ENCODE assay signal across 24 cellular contexts in genomic region chr1:200478239-200478623, GRCh38.
"Had no signal": no experiment of that assay in that cellular context is flagged by ENCODE, and none has a peak within 500 bp of the region (broad histone marks: within the 10 kb centered on the region; RNA-seq: fewer than 3 reads in every experiment).

No MANE protein-coding gene starts in this region.

- H3K4me1 ChIP-seq: gastroesophageal sphincter, parathyroid adenoma, right atrium auricular region had no signal

- H3K27ac ChIP-seq: gastroesophageal sphincter, hepatocyte, parathyroid adenoma, right atrium auricular region, tibial nerve, WERI-Rb-1 had no signal

- H3K27ac Mint-ChIP-seq: activated CD8-positive, alpha-beta T cell treated with anti-CD3 and anti-CD28 coated beads for 36 hours; activated naive CD4-positive, alpha-beta T cell treated with anti-CD3 and anti-CD28 coated beads, Interleukin-2, amount 50 U/mL, for 24 hours; activated T-helper 2 cell treated with anti-CD3 and anti-CD28 coated beads, Interferon-gamma antibody, Interleukin-2, Interleukin-4, amounts not matched to agents 10 μg/mL and 5 μg/mL and 100 μg/mL, durations not matched to agents 14 hours and 24 hours and 36 hours; dendritic cell treated with granulocyte-macrophage colony-stimulating factor and Interleukin-4, amounts not matched to agents 40 ng/mL and 50 ng/mL, for 4 days; endodermal cell; memory B cell; naive thymus-derived CD8-positive, alpha-beta T cell; T-helper 1 cell treated with Interleukin-12 subunit alpha and Interleukin-12 subunit beta and Interleukin-4 antibody, amounts not matched to agents 30 μg/mL and 1 μg/mL, for 36 hours had no signal

- H3K9ac ChIP-seq: parathyroid adenoma had no signal

- H3K4me3 Mint-ChIP-seq: activated CD8-positive, alpha-beta T cell treated with anti-CD3 and anti-CD28 coated beads for 36 hours; activated naive CD4-positive, alpha-beta T cell treated with anti-CD3 and anti-CD28 coated beads, Interleukin-2, amount 50 U/mL, for 24 hours; activated T-cell treated with anti-CD3 and anti-CD28 coated beads, Interleukin-2, amount 50 U/mL, for 4 hours; central memory CD8-positive, alpha-beta T cell; dendritic cell treated with granulocyte-macrophage colony-stimulating factor and Interleukin-4, amounts not matched to agents 40 ng/mL and 50 ng/mL, for 4 days; endodermal cell; memory B cell; naive thymus-derived CD8-positive, alpha-beta T cell; neural crest cell; T-helper 1 cell treated with Interleukin-12 subunit alpha and Interleukin-12 subunit beta and Interleukin-4 antibody, amounts not matched to agents 30 μg/mL and 1 μg/mL, for 36 hours had no signal

- H3K9me3 ChIP-seq: gastroesophageal sphincter, right atrium auricular region, tibial nerve had no signal

- H3K79me2 ChIP-seq: hepatocyte, parathyroid adenoma had no signal

- FAIRE-seq: TTC549 had no signal

- H3K4me2 ChIP-seq: hepatocyte had no signal

- DNase-seq: activated CD4-positive, alpha-beta T cell treated with anti-CD3 and anti-CD28 coated beads, Interleukin-2, amount 50 U/mL, for 1 hour; activated CD4-positive, CD25-positive, alpha-beta regulatory T cell treated with anti-CD3 and anti-CD28 coated beads, Interleukin-2, amount 50 U/mL, for 72 hours; activated CD8-positive, alpha-beta T cell treated with anti-CD3 and anti-CD28 coated beads for 36 hours; activated T-cell treated with anti-CD3 and anti-CD28 coated beads, Interleukin-2, amount 50 U/mL, for 4 hours; left cardiac atrium; naive thymus-derived CD8-positive, alpha-beta T cell; nucleus accumbens; stimulated activated naive CD4-positive, alpha-beta T cell; T-helper 9 cell; WERI-Rb-1 had no signal

- H3K36me3 Mint-ChIP-seq: activated naive CD4-positive, alpha-beta T cell treated with anti-CD3 and anti-CD28 coated beads, Interleukin-2, amount 50 U/mL, for 24 hours; naive thymus-derived CD8-positive, alpha-beta T cell had no signal

- H3K27me3 Mint-ChIP-seq: central memory CD8-positive, alpha-beta T cell; dendritic cell treated with granulocyte-macrophage colony-stimulating factor and Interleukin-4, amounts not matched to agents 40 ng/mL and 50 ng/mL, for 4 days had no signal

- H2AFZ ChIP-seq: hepatocyte, parathyroid adenoma had no signal

- ATAC-seq: activated CD8-positive, alpha-beta T cell treated with anti-CD3 and anti-CD28 coated beads for 36 hours; activated T-cell treated with anti-CD3 and anti-CD28 coated beads, Interleukin-2, amount 50 U/mL, for 4 hours; gastroesophageal sphincter; left cardiac atrium; naive thymus-derived CD8-positive, alpha-beta T cell had no signal

- H3K9me3 Mint-ChIP-seq: activated CD8-positive, alpha-beta T cell treated with anti-CD3 and anti-CD28 coated beads for 36 hours; activated naive CD4-positive, alpha-beta T cell treated with anti-CD3 and anti-CD28 coated beads, Interleukin-2, amount 50 U/mL, for 24 hours; activated T-cell treated with anti-CD3 and anti-CD28 coated beads, Interleukin-2, amount 50 U/mL, for 4 hours; activated T-helper 2 cell treated with anti-CD3 and anti-CD28 coated beads, Interferon-gamma antibody, Interleukin-2, Interleukin-4, amounts not matched to agents 10 μg/mL and 5 μg/mL and 100 μg/mL, durations not matched to agents 14 hours and 24 hours and 36 hours; central memory CD8-positive, alpha-beta T cell; dendritic cell treated with granulocyte-macrophage colony-stimulating factor and Interleukin-4, amounts not matched to agents 40 ng/mL and 50 ng/mL, for 4 days; endodermal cell; memory B cell; naive thymus-derived CD8-positive, alpha-beta T cell; neural crest cell; T-helper 1 cell treated with Interleukin-12 subunit alpha and Interleukin-12 subunit beta and Interleukin-4 antibody, amounts not matched to agents 30 μg/mL and 1 μg/mL, for 36 hours had no signal

- H3K36me3 ChIP-seq: gastroesophageal sphincter, right atrium auricular region, tibial nerve, WERI-Rb-1 had no signal

- H3K27me3 ChIP-seq: hepatocyte, right atrium auricular region, tibial nerve had no signal

- H3K4me3 ChIP-seq: gastroesophageal sphincter, hepatocyte, right atrium auricular region, tibial nerve had no signal
